In the genomic region with DNA sequence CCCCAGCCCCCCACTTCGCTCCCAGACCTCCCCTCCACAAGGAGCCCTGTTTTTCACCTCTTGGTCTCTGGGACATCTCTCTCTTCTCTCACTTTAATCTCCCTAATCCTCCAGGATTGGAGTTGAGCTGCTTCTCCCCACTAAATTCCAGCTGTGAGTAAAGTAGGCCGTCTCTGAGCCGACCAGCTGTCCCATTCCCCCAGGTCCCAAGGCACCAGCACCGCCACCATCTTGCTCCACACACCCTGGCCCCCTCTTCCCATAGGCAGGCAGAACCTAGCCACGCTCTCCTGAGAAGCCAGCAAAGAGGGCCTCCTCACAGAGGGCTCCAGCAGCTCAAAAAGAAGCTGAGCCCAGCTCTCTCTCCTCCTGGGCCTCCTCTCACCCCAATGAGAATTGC, we compare ENCODE assay signal across 11 cellular contexts. TPM values are rescaled to one million over a fixed set of nuclear protein-coding genes. Genes with fewer than 3 reads are reported as not detected.
A peak's percentile ranks its signal among the peaks of the same experiment; 100 is the strongest.
DNase-seq lines count a peak whose midpoint lies in the region; ATAC-seq and TF ChIP-seq lines count a peak whose summit lies in the region.
"Had no signal": no experiment of that assay in that cellular context is flagged by ENCODE, and none has a peak within 500 bp of the region (broad histone marks: within the 10 kb centered on the region; RNA-seq: fewer than 3 reads in every experiment).

No MANE protein-coding gene starts in this region.

- ATAC-seq in IMR-90 (ENCODE audit: low read depth): no peak
- no peak for ATAC-seq in naive thymus-derived CD8-positive, alpha-beta T cell
- ATAC-seq in GM18861 (IDR thresholded peaks at IDR 0.05; ENCODE audit: unreplicated experiment): no peak
- no peak for ATAC-seq in HG02763 (IDR thresholded peaks at IDR 0.05; ENCODE audit: unreplicated experiment)

- peak overlapping the region; percentile 93 for H2AK5ac ChIP-seq in IMR-90 (ENCODE audit: low read depth, low read length)

- no peak overlapping the region for H2BK20ac ChIP-seq in IMR-90 (ENCODE audit: low read depth, low read length)

- H3K4ac ChIP-seq in IMR-90 (ENCODE audit: low read depth, low read length): peak overlapping the region; percentile 99; the same call in 1 of the 2 replicates

- peak overlapping the region; percentile 95 for H3K4me3 Mint-ChIP-seq in chondrocyte (ENCODE audit: unreplicated experiment)
- peak overlapping the region; percentile 55 to 97 (median 94) for H3K4me3 Mint-ChIP-seq in naive thymus-derived CD8-positive, alpha-beta T cell

- H3K4me1 Mint-ChIP-seq in chondrocyte (ENCODE audit: low read depth): peaks cover 79% of the 10 kb centered on the region
- H3K4me1 Mint-ChIP-seq in naive thymus-derived CD8-positive, alpha-beta T cell: peaks cover 44 to 76% (median 68%) of the 10 kb centered on the region in 4 donors

- H3K27me3 ChIP-seq in A673 (replicated peaks; ENCODE audit: insufficient read depth, low read depth, low read length, poor library complexity): no peaks in the 10 kb centered on the region
- no peaks in the 10 kb centered on the region for H3K27me3 ChIP-seq in IMR-90 (ENCODE audit: control insufficient read depth, insufficient read depth, low read length)
- no peaks in the 10 kb centered on the region for H3K27me3 ChIP-seq in HAP-1 (ENCODE audit: low read depth)

- peak overlapping the region; percentile 97; the same call in 1 of the 2 replicates for H4K91ac ChIP-seq in IMR-90 (ENCODE audit: insufficient read depth, low read depth, low read length)

- no peak overlapping the region for H3K4me2 ChIP-seq in IMR-90 (ENCODE audit: low read depth, low read length)

- H3K79me1 ChIP-seq in IMR-90 (ENCODE audit: low read depth in 1 of 2, low read length in 2 of 2): peaks cover 12 to 88% of the 10 kb centered on the region in 2 experiments

- no peak for TF ChIP-seq POLR2A in IMR-90 (IDR thresholded peaks at IDR 0.05; ENCODE audit: low read depth, low read length)

- POLR2A ChIA-PET in A673 (lab: Charles Lee; ENCODE audit: low non-redundant PET): no interaction called here
- POLR2A ChIA-PET in IMR-90 (lab: Charles Lee; ENCODE audit: unreplicated experiment): interaction anchor here (0.6 to 1.4 kb wide), 2 partner anchors 10 to 385 kb away, joined by 4 to 9 read pairs; no protein-coding TSS in a partner anchor
- POLR2A ChIA-PET in naive thymus-derived CD8-positive, alpha-beta T cell (lab: Charles Lee): interaction anchor here (0.6 to 14.0 kb wide), 3 partner anchors 18 to 288 kb away, joined by 3 to 371 read pairs (median 10); a partner anchor contains a TSS

- in situ Hi-C loops in IMR-90 (cut with MboI; ENCODE audit: low sequenced_read_pairs) (no loop called here), HAP-1 (cut with MboI; ENCODE audit: low sequenced_read_pairs) (no loop called here)

- H3K4me3 ChIP-seq in A673 (ENCODE audit: low read depth, low read length, poor library complexity, severe bottlenecking): no peak overlapping the region
- no peak overlapping the region for H3K4me3 ChIP-seq in IMR-90 (ENCODE audit: insufficient read depth, low read depth, low read length)
- no peak overlapping the region for H3K4me3 ChIP-seq in HAP-1

- peak overlapping the region; percentile 86 for H2BK5ac ChIP-seq in IMR-90 (ENCODE audit: low read depth, low read length, poor library complexity, severe bottlenecking)

- peak; percentile 15 for DNase-seq in A673 (ENCODE audit: low spot score)
- DNase-seq in IMR-90: no peak
- no peak for DNase-seq in chondrocyte (ENCODE audit: low spot score)
- DNase-seq in naive thymus-derived CD8-positive, alpha-beta T cell: peak in 1 of 10 donors; percentile 57
- DNase-seq in foreskin melanocyte: no peak
- no peak for DNase-seq in HAP-1 (ENCODE audit: low spot score in 2 of 2)
- DNase-seq: central memory CD4-positive, alpha-beta T cell; DMS79 treated with DMSO at 0.1 percent for 48 hours; NCI-H146 had no signal

- H3K18ac ChIP-seq in IMR-90 (ENCODE audit: low read depth, low read length): no peak overlapping the region

- H4K20me1 ChIP-seq in IMR-90 (ENCODE audit: insufficient read depth, low read length): peaks cover 60% of the 10 kb centered on the region

- H3K9ac ChIP-seq in IMR-90 (ENCODE audit: low read depth, low read length): no peak overlapping the region

- TF ChIP-seq CTCF in A673 (conservative IDR thresholded peaks at IDR 0.05; ENCODE audit: low read depth, low read length) (no peak), IMR-90 (conservative IDR thresholded peaks at IDR 0.05; ENCODE audit: low read depth, low read length) (no peak), chondrocyte (IDR thresholded peaks at IDR 0.05) (no peak)

- no peak overlapping the region; the same call in 1 of the 2 replicates for H4K5ac ChIP-seq in IMR-90 (ENCODE audit: low read depth, low read length)

- BruUV-seq in A673 (replicated peaks; lab: Mats Ljungman, UMichigan) (no TSS peak), IMR-90 (replicated peaks; lab: Mats Ljungman, UMichigan) (no TSS peak)

- H3K9me3 ChIP-seq in A673 (ENCODE audit: low read depth, low read length, poor library complexity, severe bottlenecking) (no peaks in the 10 kb centered on the region), IMR-90 (ENCODE audit: control insufficient read depth, insufficient read depth, low read length) (no peaks in the 10 kb centered on the region), HAP-1 (no peaks in the 10 kb centered on the region)

- H3K4me1 ChIP-seq in A673 (ENCODE audit: insufficient read depth, low read length, poor library complexity, severe bottlenecking) (peaks cover 38% of the 10 kb centered on the region), IMR-90 (ENCODE audit: control insufficient read depth, insufficient read depth, low read length) (peaks cover 28% of the 10 kb centered on the region), HAP-1 (peaks cover 17% of the 10 kb centered on the region)

- no peak overlapping the region for H3K56ac ChIP-seq in IMR-90 (ENCODE audit: extremely low read depth, insufficient read depth, low read length)

- H4K8ac ChIP-seq in IMR-90 (ENCODE audit: low read depth in 2 of 2, low read length in 2 of 2): peak overlapping the region; percentile 99; a peak in 3 of 4 replicates

- H3K9me3 Mint-ChIP-seq in chondrocyte (ENCODE audit: low read depth): no peaks in the 10 kb centered on the region
- H3K9me3 Mint-ChIP-seq in naive thymus-derived CD8-positive, alpha-beta T cell: no peaks in the 10 kb centered on the region

- no peak for TF ChIP-seq RAD21 in IMR-90 (IDR thresholded peaks at IDR 0.05; ENCODE audit: low read length)

- dilution Hi-C loops in IMR-90 (cut with HindIII; ENCODE audit: low sequenced_read_pairs, unreplicated experiment): no loop called here

- intact Hi-C loops in A673 (cut with micrococcal nuclease; ENCODE audit: unreplicated experiment): no loop called here
- intact Hi-C loops in IMR-90 (cut with micrococcal nuclease): no loop called here

- H2BK15ac ChIP-seq in IMR-90 (ENCODE audit: low read depth, low read length): 0 out of 3 replicates have a peak overlapping the region, but pooled peaks have one; percentile 78

- H3K23ac ChIP-seq in IMR-90 (ENCODE audit: low read depth, low read length): no peak overlapping the region

- peaks cover 25% of the 10 kb centered on the region for H3K9me1 ChIP-seq in IMR-90 (ENCODE audit: insufficient read depth, low read length)

- 100% methylated on average over 1 of the region's 5 CpGs; no CpG with 5 or more reads in 1 of the 2 experiments for WGBS in IMR-90 (ENCODE audit: extremely low coverage in 2 of 2, insufficient read length in 1 of 2), 2 experiments

- H3K36me3 ChIP-seq in A673 (ENCODE audit: insufficient read depth, low read length, poor library complexity, severe bottlenecking): peaks cover 28% of the 10 kb centered on the region
- H3K36me3 ChIP-seq in IMR-90 (ENCODE audit: control insufficient read depth, insufficient read depth, low read length): peaks cover 28% of the 10 kb centered on the region
- H3K36me3 ChIP-seq in HAP-1 (replicated peaks): peaks cover 36% of the 10 kb centered on the region

- peak overlapping the region; percentile 95 for H2AFZ ChIP-seq in IMR-90 (replicated peaks; ENCODE audit: low read length, poor library complexity)

- no peaks in the 10 kb centered on the region for H3K27me3 Mint-ChIP-seq in chondrocyte (ENCODE audit: low read depth)
- H3K27me3 Mint-ChIP-seq in naive thymus-derived CD8-positive, alpha-beta T cell: peaks cover 0 to 2% (median 0%) of the 10 kb centered on the region in 5 donors

- peak overlapping the region; percentile 99 for H3K27ac Mint-ChIP-seq in chondrocyte (ENCODE audit: unreplicated experiment)
- peak overlapping the region; percentile 90 to 99 (median 98) for H3K27ac Mint-ChIP-seq in naive thymus-derived CD8-positive, alpha-beta T cell

- H2BK120ac ChIP-seq in IMR-90 (ENCODE audit: low read depth, low read length): no peak overlapping the region

- peaks cover 10% of the 10 kb centered on the region for H3K36me3 Mint-ChIP-seq in chondrocyte (ENCODE audit: low read depth)
- H3K36me3 Mint-ChIP-seq in naive thymus-derived CD8-positive, alpha-beta T cell: peaks cover 0 to 9% (median 0%) of the 10 kb centered on the region in 3 donors

- H3K27ac ChIP-seq in A673 (ENCODE audit: low read depth, low read length, poor library complexity, severe bottlenecking) (peak overlapping the region; percentile 93), IMR-90 (ENCODE audit: insufficient read depth, low read length) (no peak overlapping the region)

- no peak overlapping the region for H3K14ac ChIP-seq in IMR-90 (replicated peaks; ENCODE audit: low read depth, low read length)

- H2AK9ac ChIP-seq in IMR-90 (replicated peaks; ENCODE audit: low read depth, low read length, poor library complexity): peak overlapping the region; percentile 32

- CTCF ChIA-PET in A673 (lab: Charles Lee) (no interaction called here), IMR-90 (lab: Yijun Ruan, JAX) (no interaction called here)

RNA-seq across cellular contexts. Expression of a gene that starts 0.9 kb away (rescaled TPM):
- total RNA-seq in A673 (2021): 74.7 and 86.6 TPM in 2 replicates
- 8.1 and 8.2 TPM in 2 replicates for total RNA-seq in IMR-90 (2012; rRNA removed)
- polyA plus RNA-seq in IMR-90 (2012; rRNA removed): 28.5 and 30.5 TPM in 2 replicates
- polyA plus RNA-seq in IMR-90 (2012; cell fraction: cytosol; rRNA removed): 13.6 and 24.5 TPM in 2 replicates
- polyA plus RNA-seq in IMR-90 (2012; cell fraction: nucleus; rRNA removed; ENCODE audit: low replicate concordance): 118 and 142 TPM in 2 replicates
- 28.3 to 34.4 TPM (median 31.3 TPM) in 3 replicates for total RNA-seq in chondrocyte
- 10 to 100 TPM in 1 of 2 experiments, 1 to 10 TPM in 1; 8.4 to 10.2 TPM for total RNA-seq in naive thymus-derived CD8-positive, alpha-beta T cell
- under 1 TPM; 0.24 to 0.62 (median 0.33) TPM for polyA plus RNA-seq in naive thymus-derived CD8-positive, alpha-beta T cell

RNA-seq across cellular contexts. Expression of a gene that starts 1.0 kb away (rescaled TPM):
- total RNA-seq in A673 (2021): 425 and 509 TPM in 2 replicates
- 129 and 139 TPM in 2 replicates for total RNA-seq in IMR-90 (2012; rRNA removed)
- 752 and 844 TPM in 2 replicates for polyA plus RNA-seq in IMR-90 (2012; rRNA removed)
- polyA plus RNA-seq in IMR-90 (2012; cell fraction: cytosol; rRNA removed): 312 and 348 TPM in 2 replicates
- 6,277 and 8,711 TPM in 2 replicates for polyA plus RNA-seq in IMR-90 (2012; cell fraction: nucleus; rRNA removed; ENCODE audit: low replicate concordance)
- 427 to 584 TPM (median 454 TPM) in 3 replicates for total RNA-seq in chondrocyte
- 100 to 1,000 TPM; 402 TPM for total RNA-seq in naive thymus-derived CD8-positive, alpha-beta T cell
- 10 to 100 TPM; 78.8 to 91.2 (median 85.2) TPM for polyA plus RNA-seq in naive thymus-derived CD8-positive, alpha-beta T cell

RNA-seq across cellular contexts. Expression of a gene that starts 15.5 kb away (rescaled TPM):
- total RNA-seq in A673 (2021): 133 and 139 TPM in 2 replicates
- 20.3 and 21.3 TPM in 2 replicates for total RNA-seq in IMR-90 (2012; rRNA removed)
- polyA plus RNA-seq in IMR-90 (2012; rRNA removed): 10.5 and 11.8 TPM in 2 replicates
- 5.9 and 9.6 TPM in 2 replicates for polyA plus RNA-seq in IMR-90 (2012; cell fraction: cytosol; rRNA removed)
- 14.5 and 26.4 TPM in 2 replicates for polyA plus RNA-seq in IMR-90 (2012; cell fraction: nucleus; rRNA removed; ENCODE audit: low replicate concordance)
- 58.8 to 65.2 TPM (median 59.5 TPM) in 3 replicates for total RNA-seq in chondrocyte
- total RNA-seq in naive thymus-derived CD8-positive, alpha-beta T cell: 10 to 100 TPM; 80.7 to 81.5 TPM
- polyA plus RNA-seq in naive thymus-derived CD8-positive, alpha-beta T cell: 10 to 100 TPM; 19.3 to 26.5 (median 19.3) TPM

RNA-seq across cellular contexts. Expression of a gene that starts 20.5 kb away (rescaled TPM):
- total RNA-seq in A673 (2021) (84.0 and 85.1 TPM in 2 replicates), IMR-90 (2012; rRNA removed) (44.8 and 45.5 TPM in 2 replicates), chondrocyte (49.5 to 57.8 TPM (median 53.1 TPM) in 3 replicates)
- polyA plus RNA-seq in IMR-90 (2012; rRNA removed): 54.4 and 58.5 TPM in 2 replicates
- polyA plus RNA-seq in IMR-90 (2012; cell fraction: cytosol; rRNA removed): 37.0 TPM in 2 replicates
- 22.3 and 31.7 TPM in 2 replicates for polyA plus RNA-seq in IMR-90 (2012; cell fraction: nucleus; rRNA removed; ENCODE audit: low replicate concordance)
- total RNA-seq in naive thymus-derived CD8-positive, alpha-beta T cell: 10 to 100 TPM; 49.9 to 53.9 TPM
- polyA plus RNA-seq in naive thymus-derived CD8-positive, alpha-beta T cell: 10 to 100 TPM; 18.1 to 35.7 (median 22.2) TPM

RNA-seq across cellular contexts. Expression of a gene that starts 23.5 kb away (rescaled TPM):
- total RNA-seq in A673 (2021) (296 and 314 TPM in 2 replicates), IMR-90 (2012; rRNA removed) (70.8 and 77.8 TPM in 2 replicates), chondrocyte (449 to 459 TPM (median 455 TPM) in 3 replicates)
- polyA plus RNA-seq in IMR-90 (2012; rRNA removed): 702 and 780 TPM in 2 replicates
- polyA plus RNA-seq in IMR-90 (2012; cell fraction: cytosol; rRNA removed): 264 and 350 TPM in 2 replicates
- 43.9 and 256 TPM in 2 replicates for polyA plus RNA-seq in IMR-90 (2012; cell fraction: nucleus; rRNA removed; ENCODE audit: low replicate concordance)
- total RNA-seq in naive thymus-derived CD8-positive, alpha-beta T cell: 100 to 1,000 TPM; 268 to 280 TPM
- polyA plus RNA-seq in naive thymus-derived CD8-positive, alpha-beta T cell: 100 to 1,000 TPM; 799 to 964 (median 817) TPM
